ENCODE assay signal across 9 cellular contexts in genomic region chr11:46808804-46809431, GRCh38. TPM values are rescaled to one million over a fixed set of nuclear protein-coding genes. Genes with fewer than 3 reads are reported as not detected.
DNase-seq lines count a peak whose midpoint lies in the region; ATAC-seq and TF ChIP-seq lines count a peak whose summit lies in the region.
"Had no signal": no experiment of that assay in that cellular context is flagged by ENCODE, and none has a peak within 500 bp of the region (broad histone marks: within the 10 kb centered on the region; RNA-seq: fewer than 3 reads in every experiment).

No MANE protein-coding gene starts in this region.

- peaks cover 12% of the 10 kb centered on the region for H3K36me3 ChIP-seq in IMR-90 (ENCODE audit: control insufficient read depth, insufficient read depth, low read length)
- H3K36me3 ChIP-seq in adipocyte (ENCODE audit: control insufficient read depth, insufficient read depth, low read length, severe bottlenecking), result peaks cover 31% of the 10 kb centered on the region
- peaks cover 3 to 59% of the 10 kb centered on the region in 2 experiments for H3K36me3 ChIP-seq in mesenchymal stem cell (ENCODE audit: control insufficient read depth in 1 of 2, insufficient read depth in 2 of 2, low read depth in 1 of 2, low read length in 2 of 2)

- ATAC-seq in IMR-90 (ENCODE audit: low read depth) (peak; percentile 48), GM19397 (IDR thresholded peaks at IDR 0.05; ENCODE audit: unreplicated experiment) (no peak)

- H3K23ac ChIP-seq in IMR-90 (ENCODE audit: low read depth, low read length), result no peak overlapping the region
- H3K23ac ChIP-seq in mesenchymal stem cell (ENCODE audit: low read length in 2 of 2), result no peak overlapping the region

- no peaks in the 10 kb centered on the region for H3K27me3 Mint-ChIP-seq in activated naive CD4-positive, alpha-beta T cell treated with anti-CD3 and anti-CD28 coated beads, Interleukin-2, amount 10 ng/mL, durations not matched to agents 7 days and 5 days

- H3K18ac ChIP-seq in IMR-90 (ENCODE audit: low read depth, low read length), result no peak overlapping the region
- no peak overlapping the region for H3K18ac ChIP-seq in mesenchymal stem cell (ENCODE audit: low read depth in 1 of 2, low read length in 2 of 2)

- no peak overlapping the region for H2AK9ac ChIP-seq in IMR-90 (replicated peaks; ENCODE audit: low read depth, low read length, poor library complexity)

- no peak overlapping the region for H2BK12ac ChIP-seq in mesenchymal stem cell (ENCODE audit: low read length in 2 of 2)

- H2AFZ ChIP-seq in IMR-90 (replicated peaks; ENCODE audit: low read length, poor library complexity) (no peak overlapping the region), mesenchymal stem cell (ENCODE audit: low read depth, low read length) (no peak overlapping the region)

- BruUV-seq in IMR-90 (replicated peaks; lab: Mats Ljungman, UMichigan), result no TSS peak

- dilution Hi-C loops in IMR-90 (cut with HindIII; ENCODE audit: low sequenced_read_pairs, unreplicated experiment), result no loop called here

- H2AK5ac ChIP-seq in IMR-90 (ENCODE audit: low read depth, low read length) (no peak overlapping the region), mesenchymal stem cell (ENCODE audit: low read length, severe bottlenecking) (no peak overlapping the region)

- DNase-seq in EL (peak; percentile 48), IMR-90 (peak; percentile 49), adipocyte (ENCODE audit: low read depth) (peak; percentile 58), mesenchymal stem cell (peak; percentile 52), NCI-H1417 treated with DMSO at 0.1 percent for 48 hours (lab: John Stamatoyannopoulos, UW) (no peak), NK-92 (lab: John Stamatoyannopoulos, UW; ENCODE audit: unreplicated experiment) (no peak)
- no peak for DNase-seq in activated naive CD4-positive, alpha-beta T cell treated with anti-CD3 and anti-CD28 coated beads, Interleukin-2, amount 10 ng/mL, durations not matched to agents 7 days and 5 days

- H3K14ac ChIP-seq in IMR-90 (replicated peaks; ENCODE audit: low read depth, low read length) (no peak overlapping the region), mesenchymal stem cell (ENCODE audit: low read length in 2 of 2) (no peak overlapping the region)

- H3K9ac ChIP-seq in IMR-90 (ENCODE audit: low read depth, low read length), result no peak overlapping the region
- no peak overlapping the region for H3K9ac ChIP-seq in adipocyte (ENCODE audit: low read length)
- H3K9ac ChIP-seq in mesenchymal stem cell (ENCODE audit: low read length), result peak overlapping the region; percentile 14

- TF ChIP-seq POLR2A in IMR-90 (IDR thresholded peaks at IDR 0.05; ENCODE audit: low read depth, low read length), result no peak

- H4K91ac ChIP-seq in IMR-90 (ENCODE audit: insufficient read depth, low read depth, low read length) (no peak overlapping the region), mesenchymal stem cell (ENCODE audit: low read length) (no peak overlapping the region)

- POLR2A ChIA-PET in IMR-90 (lab: Charles Lee; ENCODE audit: unreplicated experiment), result no interaction called here

- H3K4me1 ChIP-seq in IMR-90 (ENCODE audit: control insufficient read depth, insufficient read depth, low read length) (no peaks in the 10 kb centered on the region; the same call in 1 of the 2 replicates), adipocyte (ENCODE audit: control insufficient read depth, insufficient read depth, low read length) (peaks cover 4% of the 10 kb centered on the region), mesenchymal stem cell (ENCODE audit: control insufficient read depth, insufficient read depth, low read depth, low read length) (no peaks in the 10 kb centered on the region)

- H3K4ac ChIP-seq in IMR-90 (ENCODE audit: low read depth, low read length) (no peak overlapping the region), mesenchymal stem cell (ENCODE audit: low read depth in 1 of 2, low read length in 2 of 2) (no peak overlapping the region)

- 67% methylated on average over 1 of the region's 3 CpGs; no CpG with 5 or more reads in 1 of the 2 experiments for WGBS in IMR-90 (ENCODE audit: extremely low coverage in 2 of 2, insufficient read length in 1 of 2), 2 experiments
- 81% methylated on average over 3 of the region's 3 CpGs for WGBS in mesenchymal stem cell

- CTCF ChIA-PET in IMR-90 (lab: Yijun Ruan, JAX), result interaction anchor here (0.7 kb wide), 1 partner anchor 22 kb away, joined by 3 read pairs; no protein-coding TSS in a partner anchor
- CTCF ChIA-PET in activated naive CD4-positive, alpha-beta T cell treated with anti-CD3 and anti-CD28 coated beads, Interleukin-2, amount 10 ng/mL, durations not matched to agents 7 days and 5 days (lab: Charles Lee), result interaction anchor here (0.6 kb wide), 1 partner anchor 19 kb away, joined by 3 read pairs; no protein-coding TSS in a partner anchor

- peaks cover 8% of the 10 kb centered on the region for H3K4me1 Mint-ChIP-seq in activated naive CD4-positive, alpha-beta T cell treated with anti-CD3 and anti-CD28 coated beads, Interleukin-2, amount 10 ng/mL, durations not matched to agents 7 days and 5 days

- TF ChIP-seq CTCF in IMR-90 (conservative IDR thresholded peaks at IDR 0.05; ENCODE audit: low read depth, low read length), result peak; percentile 22; the same call in 1 of the 2 replicates

- H4K8ac ChIP-seq in IMR-90 (ENCODE audit: low read depth in 2 of 2, low read length in 2 of 2) (no peak overlapping the region), mesenchymal stem cell (ENCODE audit: low read length) (no peak overlapping the region)

- H2BK20ac ChIP-seq in IMR-90 (ENCODE audit: low read depth, low read length), result no peak overlapping the region

- in situ Hi-C loops in IMR-90 (cut with MboI; ENCODE audit: low sequenced_read_pairs), result no loop called here

- no peak overlapping the region for H3K27ac Mint-ChIP-seq in activated naive CD4-positive, alpha-beta T cell treated with anti-CD3 and anti-CD28 coated beads, Interleukin-2, amount 10 ng/mL, durations not matched to agents 7 days and 5 days

- H3K27ac ChIP-seq in IMR-90 (ENCODE audit: insufficient read depth, low read length), result no peak overlapping the region
- no peak overlapping the region for H3K27ac ChIP-seq in mesenchymal stem cell (ENCODE audit: low read length, poor library complexity, severe bottlenecking)
- H3K27ac ChIP-seq: thoracic aorta had no signal

- no peak overlapping the region for H4K5ac ChIP-seq in IMR-90 (ENCODE audit: low read depth, low read length)

- H3K27me3 ChIP-seq in IMR-90 (ENCODE audit: control insufficient read depth, insufficient read depth, low read length) (no peaks in the 10 kb centered on the region), adipocyte (replicated peaks; ENCODE audit: control insufficient read depth, insufficient read depth, low read length) (no peaks in the 10 kb centered on the region), mesenchymal stem cell (ENCODE audit: control insufficient read depth in 1 of 2, insufficient read depth in 1 of 2, low read length in 2 of 2) (no peaks in the 10 kb centered on the region)

- H3K56ac ChIP-seq in IMR-90 (ENCODE audit: extremely low read depth, insufficient read depth, low read length), result no peak overlapping the region

- intact Hi-C loops in IMR-90 (cut with micrococcal nuclease), result no loop called here

- H3K9me3 ChIP-seq in IMR-90 (ENCODE audit: control insufficient read depth, insufficient read depth, low read length), result no peaks in the 10 kb centered on the region
- H3K9me3 ChIP-seq in adipocyte (ENCODE audit: control insufficient read depth, low read length), result no peaks in the 10 kb centered on the region
- no peaks in the 10 kb centered on the region for H3K9me3 ChIP-seq in mesenchymal stem cell (ENCODE audit: control insufficient read depth, low read length)
- H3K9me3 ChIP-seq: thoracic aorta had no signal

- no peaks in the 10 kb centered on the region for H3K9me1 ChIP-seq in IMR-90 (ENCODE audit: insufficient read depth, low read length)

- no peak overlapping the region for H2BK15ac ChIP-seq in IMR-90 (ENCODE audit: low read depth, low read length)
- no peak overlapping the region for H2BK15ac ChIP-seq in mesenchymal stem cell (ENCODE audit: low read depth, poor library complexity, severe bottlenecking)

- H3K4me2 ChIP-seq in IMR-90 (ENCODE audit: low read depth, low read length) (peak overlapping the region; percentile 27; the same call in 1 of the 2 replicates), mesenchymal stem cell (ENCODE audit: low read length, poor library complexity, severe bottlenecking) (no peak overlapping the region)

- peaks cover 50% of the 10 kb centered on the region for H3K36me3 Mint-ChIP-seq in activated naive CD4-positive, alpha-beta T cell treated with anti-CD3 and anti-CD28 coated beads, Interleukin-2, amount 10 ng/mL, durations not matched to agents 7 days and 5 days

- H2BK5ac ChIP-seq in IMR-90 (ENCODE audit: low read depth, low read length, poor library complexity, severe bottlenecking), result peak overlapping the region; percentile 24
- no peak overlapping the region for H2BK5ac ChIP-seq in mesenchymal stem cell (ENCODE audit: low read depth, low read length, poor library complexity, severe bottlenecking)

- TF ChIP-seq RAD21 in IMR-90 (IDR thresholded peaks at IDR 0.05; ENCODE audit: low read length), result no peak

- no peak overlapping the region for H3K4me3 ChIP-seq in IMR-90 (ENCODE audit: insufficient read depth, low read depth, low read length)
- no peak overlapping the region for H3K4me3 ChIP-seq in adipocyte (ENCODE audit: low read length)
- no peak overlapping the region for H3K4me3 ChIP-seq in mesenchymal stem cell (ENCODE audit: insufficient read depth in 1 of 2, low read depth in 1 of 2, low read length in 2 of 2)
- H3K4me3 ChIP-seq: thoracic aorta had no signal

- no peaks in the 10 kb centered on the region for H3K9me3 Mint-ChIP-seq in activated naive CD4-positive, alpha-beta T cell treated with anti-CD3 and anti-CD28 coated beads, Interleukin-2, amount 10 ng/mL, durations not matched to agents 7 days and 5 days

- no peaks in the 10 kb centered on the region for H4K20me1 ChIP-seq in IMR-90 (ENCODE audit: insufficient read depth, low read length)

- H3K4me3 Mint-ChIP-seq in activated naive CD4-positive, alpha-beta T cell treated with anti-CD3 and anti-CD28 coated beads, Interleukin-2, amount 10 ng/mL, durations not matched to agents 7 days and 5 days, result no peak overlapping the region

- no peak overlapping the region for H2BK120ac ChIP-seq in IMR-90 (ENCODE audit: low read depth, low read length)
- no peak overlapping the region for H2BK120ac ChIP-seq in mesenchymal stem cell (ENCODE audit: low read depth, low read length)

- peaks cover 8 to 23% of the 10 kb centered on the region in 2 experiments; a peak in 3 of 4 replicates for H3K79me1 ChIP-seq in IMR-90 (ENCODE audit: low read depth in 1 of 2, low read length in 2 of 2)
- peaks cover 14% of the 10 kb centered on the region for H3K79me1 ChIP-seq in mesenchymal stem cell (replicated peaks; ENCODE audit: low read length, poor library complexity, severe bottlenecking)

RNA-seq across cellular contexts. Expression of gene CKAP5, which starts 37.2 kb away (rescaled TPM):
- 79.2 and 82.8 TPM in 2 replicates for total RNA-seq in IMR-90 (2012; rRNA removed)
- polyA plus RNA-seq in IMR-90 (2012; rRNA removed), result 53.8 and 59.5 TPM in 2 replicates
- polyA plus RNA-seq in IMR-90 (2012; cell fraction: cytosol; rRNA removed), result 14.4 and 15.7 TPM in 2 replicates
- polyA plus RNA-seq in IMR-90 (2012; cell fraction: nucleus; rRNA removed; ENCODE audit: low replicate concordance), result 13.2 and 59.0 TPM in 2 replicates
- 22.6 TPM for polyA plus RNA-seq in mesenchymal stem cell (2013, experiment 1 of 2)
- polyA plus RNA-seq in mesenchymal stem cell (2013, experiment 2 of 2), result 21.7 TPM

Comparison
In these comparisons a context has a peak if more than half of its experiments do, and no peak if none do; other contexts are left out.
1. DNase-seq: peak in EL (single experiment), IMR-90 (single experiment), adipocyte (single experiment) and mesenchymal stem cell (single experiment); none in activated naive CD4-positive, alpha-beta T cell treated with anti-CD3 and anti-CD28 coated beads, Interleukin-2, amount 10 ng/mL, durations not matched to agents 7 days and 5 days (single experiment), NCI-H1417 treated with DMSO at 0.1 percent for 48 hours (single experiment) and NK-92 (single experiment).